1 cellular context compared by ENCODE assay signal in genomic region chr22:45686004-45686403, GRCh38.
A peak's percentile ranks its signal among the peaks of the same experiment; 100 is the strongest.
TF ChIP-seq lines count a peak whose summit lies in the region.

No MANE protein-coding gene starts in this region.

TF ChIP-seq in HepG2, 621 proteins besides CTCF, POLR2A, EP300 and RAD21:
- peak; percentile 30 for TF ChIP-seq RBM22 (optimal IDR thresholded peaks at IDR 0.05; ENCODE audit: low read length)
- no peak for TF ChIP-seq ZNF781 (CRISPR knock-in tag; IDR thresholded peaks at IDR 0.05; ENCODE audit: borderline replicate concordance, not compliant biosample characterization)
